In genomic region chr10:33302188-33302829, GRCh38 we compare ENCODE assay signal across 1 cellular context.
TF ChIP-seq lines count a peak whose summit lies in the region.

No MANE protein-coding gene starts in this region.

TF ChIP-seq in GM23338, 12 proteins besides CTCF, POLR2A, EP300 and RAD21:
- no peak for TF ChIP-seq ZNF462 (CRISPR knock-in tag; IDR thresholded peaks at IDR 0.05)
- TF ChIP-seq JUNB (IDR thresholded peaks at IDR 0.05; ENCODE audit: unreplicated experiment): no peak
- no peak for TF ChIP-seq EZH2 (IDR thresholded peaks at IDR 0.05; ENCODE audit: low read depth, unreplicated experiment)
- TF ChIP-seq EZH2phosphoT487 (IDR thresholded peaks at IDR 0.05; ENCODE audit: unreplicated experiment): no peak
- no peak for TF ChIP-seq CREB1 (CRISPR knock-in tag; IDR thresholded peaks at IDR 0.05; ENCODE audit: low read depth)
- TF ChIP-seq, protein P1, sequence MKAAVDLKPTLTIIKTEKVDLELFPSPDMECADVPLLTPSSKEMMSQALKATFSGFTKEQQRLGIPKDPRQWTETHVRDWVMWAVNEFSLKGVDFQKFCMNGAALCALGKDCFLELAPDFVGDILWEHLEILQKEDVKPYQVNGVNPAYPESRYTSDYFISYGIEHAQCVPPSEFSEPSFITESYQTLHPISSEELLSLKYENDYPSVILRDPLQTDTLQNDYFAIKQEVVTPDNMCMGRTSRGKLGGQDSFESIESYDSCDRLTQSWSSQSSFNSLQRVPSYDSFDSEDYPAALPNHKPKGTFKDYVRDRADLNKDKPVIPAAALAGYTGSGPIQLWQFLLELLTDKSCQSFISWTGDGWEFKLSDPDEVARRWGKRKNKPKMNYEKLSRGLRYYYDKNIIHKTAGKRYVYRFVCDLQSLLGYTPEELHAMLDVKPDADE (IDR thresholded peaks at IDR 0.05): no peak
- no peak for TF ChIP-seq NANOG (IDR thresholded peaks at IDR 0.05; ENCODE audit: borderline replicate concordance)
- no peak for TF ChIP-seq STAT1 (IDR thresholded peaks at IDR 0.05; ENCODE audit: unreplicated experiment)
- no peak for TF ChIP-seq REST (IDR thresholded peaks at IDR 0.05; ENCODE audit: unreplicated experiment)
- TF ChIP-seq ZNF114 (CRISPR knock-in tag; IDR thresholded peaks at IDR 0.05): no peak
- no peak for TF ChIP-seq POLR2AphosphoS5 (IDR thresholded peaks at IDR 0.05; ENCODE audit: low read depth)
- TF ChIP-seq ZNF331 (CRISPR knock-in tag; IDR thresholded peaks at IDR 0.05; ENCODE audit: low read depth): no peak
